9 cellular contexts compared by ENCODE assay signal in genomic region chr10:5411941-5412276, GRCh38. TPM values are rescaled to one million over a fixed set of nuclear protein-coding genes. Genes with fewer than 3 reads are reported as not detected.
A peak's percentile ranks its signal among the peaks of the same experiment; 100 is the strongest.
DNase-seq lines count a peak whose midpoint lies in the region; ATAC-seq and TF ChIP-seq lines count a peak whose summit lies in the region.
"Had no signal": no experiment of that assay in that cellular context is flagged by ENCODE, and none has a peak within 500 bp of the region (broad histone marks: within the 10 kb centered on the region; RNA-seq: fewer than 3 reads in every experiment).

No MANE protein-coding gene starts in this region.

- no peaks in the 10 kb centered on the region for H3K36me3 ChIP-seq in Panc1 (ENCODE audit: control insufficient read depth, insufficient read depth, low read length)
- H3K36me3 ChIP-seq in left ventricle myocardium inferior: no peaks in the 10 kb centered on the region
- H3K36me3 ChIP-seq in suprapubic skin: no peaks in the 10 kb centered on the region

- CTCF ChIA-PET in Panc1 (lab: Charles Lee): no interaction called here

- H3K4me1 ChIP-seq in Panc1 (ENCODE audit: control insufficient read depth, insufficient read depth, low read length): no peaks in the 10 kb centered on the region; the same call in 1 of the 2 replicates
- H3K4me1 ChIP-seq in left ventricle myocardium inferior: peaks cover 17% of the 10 kb centered on the region
- peaks cover 17% of the 10 kb centered on the region for H3K4me1 ChIP-seq in suprapubic skin

- H3K27me3 ChIP-seq in Panc1 (ENCODE audit: control insufficient read depth, insufficient read depth, low read length) (no peaks in the 10 kb centered on the region), left ventricle myocardium inferior (ENCODE audit: low read depth) (no peaks in the 10 kb centered on the region), suprapubic skin (no peaks in the 10 kb centered on the region)

- peak overlapping the region; percentile 56 for H3K27ac ChIP-seq in Panc1 (ENCODE audit: low read length)
- H3K27ac ChIP-seq in left ventricle myocardium inferior (replicated peaks): no peak overlapping the region
- H3K27ac ChIP-seq in suprapubic skin: peak overlapping the region; percentile 89

- POLR2A ChIA-PET in Panc1 (lab: Charles Lee): no interaction called here

- DNase-seq in NCI-H1092 treated with DMSO at 0.1 percent for 48 hours (lab: John Stamatoyannopoulos, UW) (peak; percentile 37), NCI-H1092 (lab: John Stamatoyannopoulos, UW) (no peak), Panc1 (ENCODE audit: low read depth, low spot score) (no peak), left ventricle myocardium inferior (no peak), suprapubic skin (ENCODE audit: low spot score in 2 of 2) (no peak), MV-4-11 (lab: John Stamatoyannopoulos, UW) (no peak)
- no peak for DNase-seq in activated naive CD4-positive, alpha-beta T cell treated with anti-CD3 and anti-CD28 coated beads, Interleukin-2, amount 50 U/mL, for 16 hours

- ATAC-seq in Panc1 (no peak), HG03439 (IDR thresholded peaks at IDR 0.05; ENCODE audit: unreplicated experiment) (no peak)

- TF ChIP-seq CTCF in Panc1 (IDR thresholded peaks at IDR 0.05) (no peak), left ventricle myocardium inferior (IDR thresholded peaks at IDR 0.05; ENCODE audit: borderline replicate concordance) (no peak), suprapubic skin (IDR thresholded peaks at IDR 0.05) (no peak)

- no peak for TF ChIP-seq EP300 in suprapubic skin (IDR thresholded peaks at IDR 0.05)

- in situ Hi-C loops in Panc1 (cut with HindIII; ENCODE audit: low pct_unique_long_range_greater_than_20kb, low sequenced_read_pairs): no loop called here

- peaks cover 4% of the 10 kb centered on the region; the same call in 1 of the 2 replicates for H3K9me3 ChIP-seq in Panc1 (ENCODE audit: control insufficient read depth, insufficient read depth, low read depth, low read length)
- no peaks in the 10 kb centered on the region for H3K9me3 ChIP-seq in left ventricle myocardium inferior (replicated peaks)
- H3K9me3 ChIP-seq in suprapubic skin: no peaks in the 10 kb centered on the region

- H3K4me3 ChIP-seq in Panc1 (ENCODE audit: low read depth in 2 of 2, low read length in 2 of 2) (peak overlapping the region; percentile 60 to 71), left ventricle myocardium inferior (peak overlapping the region; percentile 77), suprapubic skin (peak overlapping the region; percentile 78)

- TF ChIP-seq POLR2A in suprapubic skin (IDR thresholded peaks at IDR 0.05): no peak

- BruUV-seq in Panc1 (replicated peaks; lab: Mats Ljungman, UMichigan): no TSS peak

- 28% methylated on average over 3 of the region's 3 CpGs for WGBS in suprapubic skin

- intact Hi-C loops in Panc1 (cut with micrococcal nuclease; ENCODE audit: unreplicated experiment): no loop called here
- intact Hi-C loops in left ventricle myocardium inferior (cut with micrococcal nuclease): no loop called here

RNA-seq across cellular contexts. Expression of gene NET1, which starts 0.4 kb away (rescaled TPM):
- total RNA-seq in Panc1 (2021; ENCODE audit: unreplicated experiment) (28.6 TPM), left ventricle myocardium inferior (11.3 TPM), suprapubic skin (10 to 100 TPM; 69.9 to 92.8 (median 76.2) TPM)
- 18.6 TPM for polyA plus RNA-seq in Panc1 (2012; ENCODE audit: insufficient read length)

RNA-seq across cellular contexts. Expression of gene TUBAL3, which starts 7.3 kb away (rescaled TPM):
- total RNA-seq in Panc1 (2021; ENCODE audit: unreplicated experiment) (not detected), left ventricle myocardium inferior (0.36 TPM), suprapubic skin (1 to 10 TPM in 1 of 4 donors, under 1 TPM in 1, not detected in 2; 0.36 to 1.7 TPM)
- polyA plus RNA-seq in Panc1 (2012; ENCODE audit: insufficient read length): not detected

RNA-seq across cellular contexts. Expression of gene UCN3, which starts 47.1 kb away (rescaled TPM):
- total RNA-seq in Panc1 (2021; ENCODE audit: unreplicated experiment) (not detected), left ventricle myocardium inferior (not detected), suprapubic skin (not detected)
- polyA plus RNA-seq in Panc1 (2012; ENCODE audit: insufficient read length): not detected
- total RNA-seq: NCI-H460 had no signal
